In the genomic region with DNA sequence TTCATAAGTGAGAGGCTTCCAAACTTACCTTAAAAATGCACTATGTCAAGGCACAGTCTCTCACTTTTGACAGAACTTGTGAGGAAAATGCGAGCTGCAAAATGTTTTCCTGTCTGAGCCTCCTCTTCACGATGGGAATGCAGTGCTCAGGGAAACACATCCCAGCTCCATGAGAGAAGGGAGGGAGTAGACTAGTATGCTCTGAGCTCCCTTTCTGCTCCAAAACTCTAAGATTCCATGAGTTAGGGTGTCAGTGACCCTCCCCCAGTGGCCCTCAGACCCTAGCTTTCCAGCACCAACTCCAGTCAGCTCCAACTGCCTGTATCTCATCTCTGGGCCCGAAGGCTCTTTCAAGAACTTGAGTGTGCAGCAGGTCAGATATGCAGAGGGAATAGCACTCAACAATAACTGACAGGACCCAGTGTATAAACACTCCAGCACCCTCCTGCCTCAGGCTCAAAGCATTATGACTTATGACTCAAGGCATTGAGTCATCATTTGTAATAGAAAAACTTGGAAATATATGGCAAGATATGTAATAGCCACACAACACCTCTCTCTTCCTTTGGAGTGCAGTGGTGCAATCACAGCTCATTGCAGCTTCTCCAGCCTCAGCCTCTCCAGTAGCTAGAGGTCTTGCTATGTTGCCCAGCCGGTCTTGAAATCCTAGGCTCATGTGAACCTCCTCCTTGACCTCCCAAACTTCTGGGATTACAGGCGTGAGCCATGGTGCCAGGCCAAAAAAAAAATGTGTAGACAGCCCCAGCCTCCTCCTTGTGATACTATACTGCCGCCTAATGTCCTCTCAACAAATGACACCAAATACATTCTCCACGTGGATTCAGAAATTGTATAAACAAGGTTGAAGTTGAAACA, we compare ENCODE assay signal across 8 cellular contexts. TPM values are rescaled to one million over a fixed set of nuclear protein-coding genes. Genes with fewer than 3 reads are reported as not detected.
DNase-seq lines count a peak whose midpoint lies in the region; ATAC-seq, FAIRE-seq and TF ChIP-seq lines count a peak whose summit lies in the region.

No MANE protein-coding gene starts in this region.

- H3K36me3 ChIP-seq in lower lobe of right lung (no peaks in the 10 kb centered on the region), uterus (no peaks in the 10 kb centered on the region)

- H3K4me1 ChIP-seq in lower lobe of right lung (peaks cover 9% of the 10 kb centered on the region), uterus (no peaks in the 10 kb centered on the region)

- H3K27me3 ChIP-seq in lower lobe of right lung (ENCODE audit: low read depth) (no peaks in the 10 kb centered on the region), uterus (no peaks in the 10 kb centered on the region)

- peak; percentile 86 for DNase-seq in SIG-M5 treated with dmso at 0.1 percent for 504 hours (lab: John Stamatoyannopoulos, UW; ENCODE audit: unreplicated experiment)
- no peak for DNase-seq in SIG-M5 (lab: John Stamatoyannopoulos, UW)
- DNase-seq in HS-5 (ENCODE audit: low read depth) = peak; percentile 95
- DNase-seq in OCI-M1 (lab: John Stamatoyannopoulos, UW) = peak; percentile 67
- DNase-seq in lower lobe of right lung = peak; percentile 69
- DNase-seq in uterus = peak; percentile 37 to 41

- H3K27ac ChIP-seq in lower lobe of right lung (peak overlapping the region; percentile 70), uterus (peak overlapping the region in 1 of 2 donors; percentile 64)

- TF ChIP-seq CTCF in lower lobe of right lung (IDR thresholded peaks at IDR 0.05) (peak; percentile 63), uterus (IDR thresholded peaks at IDR 0.05) (peak; percentile 55 to 65 (median 62))

- no peak for TF ChIP-seq POLR2A in uterus (IDR thresholded peaks at IDR 0.05)

- H3K9me3 ChIP-seq in lower lobe of right lung (no peaks in the 10 kb centered on the region), uterus (no peaks in the 10 kb centered on the region)

- ATAC-seq in lower lobe of right lung = peak; percentile 93 to 96
- ATAC-seq in GM21528 (IDR thresholded peaks at IDR 0.05; ENCODE audit: low FRiP score, unreplicated experiment) = no peak

- intact Hi-C loops in lower lobe of right lung (cut with DNase I) = no loop called here
- intact Hi-C loops in uterus (cut with DNase I; ENCODE audit: low total_unique reads) = no loop called here

- FAIRE-seq in colon (lab: Jason Lieb, UNC) = peak; percentile 21

- H3K4me3 ChIP-seq in lower lobe of right lung = no peak overlapping the region
- H3K4me3 ChIP-seq in uterus = no peak overlapping the region

RNA-seq across cellular contexts. Expression of a gene that starts 16.7 kb away (rescaled TPM):
- 64.5 TPM for total RNA-seq in lower lobe of right lung
- 10 to 100 TPM; 20.7 to 47.2 (median 30.7) TPM for total RNA-seq in uterus
